Comparison of ENCODE assay signal across 14 cellular contexts in the genomic region with DNA sequence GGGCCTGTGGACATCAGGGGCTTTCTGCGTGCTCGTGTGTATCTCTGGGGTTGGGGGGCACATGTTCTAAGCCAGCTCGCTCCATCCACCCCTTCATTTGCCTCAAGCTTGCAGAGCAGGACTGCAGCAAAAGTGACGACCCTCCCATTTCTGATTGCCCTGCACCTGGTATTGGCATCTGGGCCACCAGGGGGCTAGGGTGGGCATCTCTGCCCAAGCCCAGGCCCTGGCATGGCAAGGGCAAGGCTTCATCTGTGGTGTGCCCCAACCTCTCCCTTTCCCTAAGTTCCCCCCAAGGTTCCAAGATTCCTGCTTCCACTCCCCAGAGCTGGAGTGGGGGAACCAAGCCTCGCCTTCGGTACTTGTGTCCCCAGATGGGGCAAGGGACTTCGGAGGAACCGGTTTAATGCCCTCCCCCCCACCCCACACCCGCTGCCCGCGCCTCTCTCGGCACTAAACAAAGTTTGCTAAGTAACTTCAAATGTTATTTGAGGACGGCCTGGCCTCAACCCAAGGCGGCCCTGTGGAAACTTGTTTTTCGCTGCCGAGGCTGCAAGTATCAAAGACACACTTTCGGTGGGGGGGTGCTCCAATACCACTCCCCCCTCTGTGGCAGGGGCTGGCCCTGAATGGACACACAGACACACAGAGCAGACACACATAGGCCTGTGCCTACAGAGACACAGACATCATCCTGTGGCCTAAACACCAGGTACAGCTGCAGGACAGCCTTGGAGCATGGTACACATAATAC. TPM values are rescaled to one million over a fixed set of nuclear protein-coding genes. Genes with fewer than 3 reads are reported as not detected.
DNase-seq lines count a peak whose midpoint lies in the region; ATAC-seq lines count a peak whose summit lies in the region.
"Had no signal": no experiment of that assay in that cellular context is flagged by ENCODE, and none has a peak within 500 bp of the region (broad histone marks: within the 10 kb centered on the region; RNA-seq: fewer than 3 reads in every experiment).

No MANE protein-coding gene starts in this region.

- peak; percentile 62 for ATAC-seq in left lobe of liver
- no peak for ATAC-seq in GM19397 (IDR thresholded peaks at IDR 0.05; ENCODE audit: unreplicated experiment)
- no peak for ATAC-seq in HG03354 (IDR thresholded peaks at IDR 0.05; ENCODE audit: poor library complexity, severe bottlenecking, unreplicated experiment)

- H3K36me3 ChIP-seq in GM23248 (ENCODE audit: low read depth) = no peaks in the 10 kb centered on the region

- H4K20me1 ChIP-seq in GM23248 (ENCODE audit: insufficient read depth) = no peaks in the 10 kb centered on the region

- peak overlapping the region; percentile 58 for H3K4me2 ChIP-seq in GM23248 (ENCODE audit: unreplicated experiment)
- H3K4me2 ChIP-seq: PC-9 had no signal

- peak overlapping the region; percentile 41 for H3K9ac ChIP-seq in GM23248

- H3K9me2 ChIP-seq in GM23248 (ENCODE audit: insufficient read depth) = no peaks in the 10 kb centered on the region

- H3F3A ChIP-seq in GM23248 (ENCODE audit: insufficient read depth) = no peaks in the 10 kb centered on the region; the same call in 1 of the 2 replicates

- no peak overlapping the region for H3K27ac ChIP-seq in GM23248
- H3K27ac ChIP-seq in cingulate gyrus (ENCODE audit: low read depth, low read length) = peak overlapping the region; percentile 73
- peak overlapping the region; percentile 77 for H3K27ac ChIP-seq in substantia nigra (ENCODE audit: low read depth, low read length, poor library complexity, severe bottlenecking)
- H3K27ac ChIP-seq: PC-9 had no signal

- H3K79me2 ChIP-seq in GM23248 (ENCODE audit: insufficient read depth) = peaks cover 100% of the 10 kb centered on the region

- H3K9me3 ChIP-seq in GM23248 (ENCODE audit: low read depth) = no peaks in the 10 kb centered on the region

- H3K4me1 ChIP-seq in GM23248 (ENCODE audit: insufficient read depth) = peaks cover 25% of the 10 kb centered on the region

- no peak overlapping the region for H2AFZ ChIP-seq in GM23248
- H2AFZ ChIP-seq: PC-9 had no signal

- DNase-seq in GM23248 = peak; percentile 37
- no peak for DNase-seq in left lobe of liver (ENCODE audit: low spot score)
- DNase-seq in substantia nigra (lab: John Stamatoyannopoulos, UW) = peak in 21 of 49 donors; percentile 12 to 64 (median 40)
- no peak for DNase-seq in D341Med (ENCODE audit: low spot score)
- no peak for DNase-seq in NCI-H510A treated with DMSO at 0.1 percent for 48 hours (lab: John Stamatoyannopoulos, UW)
- DNase-seq: CD8-positive, alpha-beta memory T cell; H9; Karpas-422; PC-9 had no signal

- 0 out of 2 replicates have a peak overlapping the region, but pooled peaks have one; percentile 26 for H3K4me3 ChIP-seq in GM23248
- H3K4me3 ChIP-seq: PC-9 had no signal

- in situ Hi-C loops in GM23248 (cut with MboI) = no loop called here

- WGBS in GM23248 (ENCODE audit: low coverage in 1 of 2, low lambda C conversion rate in 2 of 2, missing lambda C conversion rate in 2 of 2), 2 experiments = 38 to 39% methylated on average over 16 to 17 of the region's 17 CpGs

- H3K27me3 ChIP-seq in GM23248 (replicated peaks; ENCODE audit: insufficient read depth) = no peaks in the 10 kb centered on the region

RNA-seq across cellular contexts. Expression of a gene that starts 12.2 kb away (rescaled TPM):
- 71.0 and 81.4 TPM in 2 replicates for total RNA-seq in GM23248 (2014; rRNA removed; shearing (Covaris generic))
- polyA plus RNA-seq in GM23248 (2016; fragmentation: Nextera tagmentation; extraction: Ambion mirVana) = 59.2 and 60.8 TPM in 2 replicates
- 41.4 TPM for total RNA-seq in left lobe of liver

RNA-seq across cellular contexts. Expression of a gene that starts 38.1 kb away (rescaled TPM):
- total RNA-seq in GM23248 (2014; rRNA removed; shearing (Covaris generic)) = not detected in 2 replicates
- not detected in 2 replicates for polyA plus RNA-seq in GM23248 (2016; fragmentation: Nextera tagmentation; extraction: Ambion mirVana)
- not detected for total RNA-seq in left lobe of liver
- total RNA-seq: CD8-positive, alpha-beta memory T cell; fibroblast of villous mesenchyme; posterior vena cava had no signal
- polyA plus RNA-seq: CD8-positive, alpha-beta memory T cell had no signal

RNA-seq across cellular contexts. Expression of a gene that starts 50.4 kb away (rescaled TPM):
- 41.6 and 48.4 TPM in 2 replicates for total RNA-seq in GM23248 (2014; rRNA removed; shearing (Covaris generic))
- polyA plus RNA-seq in GM23248 (2016; fragmentation: Nextera tagmentation; extraction: Ambion mirVana) = 132 and 136 TPM in 2 replicates
- 12.0 TPM for total RNA-seq in left lobe of liver
